8 cellular contexts compared by ENCODE assay signal in genomic region chr1:224542783-224543440, GRCh38.
A peak's percentile ranks its signal among the peaks of the same experiment; 100 is the strongest.
DNase-seq lines count a peak whose midpoint lies in the region; ATAC-seq and TF ChIP-seq lines count a peak whose summit lies in the region.

No MANE protein-coding gene starts in this region.

- no peaks in the 10 kb centered on the region for H4K20me1 ChIP-seq in HCT116 (ENCODE audit: insufficient read depth)

- no peaks in the 10 kb centered on the region; the same call in 1 of the 2 replicates for H3K9me2 ChIP-seq in HCT116 (ENCODE audit: insufficient read depth)

- H2AFZ ChIP-seq in HCT116 (ENCODE audit: low read depth, low read length, poor library complexity, severe bottlenecking), result peak overlapping the region; percentile 40

- no peaks in the 10 kb centered on the region for H3K27me3 ChIP-seq in HCT116 (ENCODE audit: insufficient read depth, low read length)
- H3K27me3 ChIP-seq in tibial nerve, result no peaks in the 10 kb centered on the region

- peak overlapping the region; percentile 49 for H3K4me2 ChIP-seq in HCT116 (ENCODE audit: low read length)

- no peak for TF ChIP-seq RAD21 in HCT116 (IDR thresholded peaks at IDR 0.05; ENCODE audit: low read depth)

- H3K36me3 ChIP-seq in HCT116 (ENCODE audit: control insufficient read depth in 1 of 2, insufficient read depth in 2 of 2, low read length in 2 of 2) (no peaks in the 10 kb centered on the region), tibial nerve (no peaks in the 10 kb centered on the region)

- 62 to 65% methylated on average over 7 of the region's 7 CpGs for WGBS in tibial nerve, 2 donors

- H3K9me3 ChIP-seq in HCT116 (ENCODE audit: control insufficient read depth in 1 of 2, insufficient read depth in 1 of 2, low read depth in 1 of 2, low read length in 2 of 2) (no peaks in the 10 kb centered on the region), tibial nerve (no peaks in the 10 kb centered on the region)

- in situ Hi-C loops in SK-MEL-5 (cut with HindIII; ENCODE audit: low pct_unique_long_range_greater_than_20kb, low sequenced_read_pairs), result no loop called here

- POLR2A ChIA-PET in HCT116 (lab: Charles Lee), result interaction anchor here (1.1 to 1.9 kb wide), 3 partner anchors 11 to 22 kb away, joined by 3 to 6 read pairs (median 3); no protein-coding TSS in a partner anchor

- intact Hi-C loops in HCT116 (cut with micrococcal nuclease), result no loop called here

- RAD21 ChIA-PET in HCT116 (lab: Charles Lee; ENCODE audit: low non-redundant PET in 1 of 2, low total read pairs in 2 of 2, uncharacterized antibody in 2 of 2, unreplicated experiment in 2 of 2), result interaction anchor here in 1 of 2 experiments (0.6 kb wide), 1 partner anchor 102 kb away, joined by 3 read pairs; no protein-coding TSS in a partner anchor

- DNase-seq in HCT116 (ENCODE audit: low read depth, low spot score) (peak; percentile 84), SK-MEL-5 (ENCODE audit: low read depth, low spot score) (peak; percentile 82), epithelial cell of prostate (ENCODE audit: low read depth, low spot score) (peak; percentile 76), DMS114 treated with DMSO at 0.1 percent for 48 hours (lab: John Stamatoyannopoulos, UW; ENCODE audit: unreplicated experiment) (no peak), HuH-7 (ENCODE audit: low spot score) (no peak), tibial nerve (ENCODE audit: low spot score in 2 of 2) (no peak), UCSD-AML1 (lab: John Stamatoyannopoulos, UW; ENCODE audit: unreplicated experiment) (no peak)
- DNase-seq in stimulated activated CD4-positive, alpha-beta T cell treated with anti-CD3 and anti-CD28 coated beads, TNF-alpha, amount 100 ng/mL, for 24 hours (ENCODE audit: low read depth in 3 of 3), result peak; percentile 4 to 5 (median 5)

- TSS peak; percentile 81 for BruUV-seq in HCT116 (replicated peaks; lab: Mats Ljungman, UMichigan)

- H3K79me2 ChIP-seq in HCT116 (ENCODE audit: insufficient read depth, low read length), result no peaks in the 10 kb centered on the region

- TF ChIP-seq CTCF in HCT116 (IDR thresholded peaks at IDR 0.05 in 2 of 3, conservative IDR thresholded peaks at IDR 0.05 in 1 of 3; ENCODE audit: borderline replicate concordance in 1 of 3, insufficient read depth in 1 of 3, low read depth in 2 of 3, low read length in 2 of 3), result no peak
- TF ChIP-seq CTCF in tibial nerve (IDR thresholded peaks at IDR 0.05), result no peak

- CTCF ChIA-PET in HCT116 (lab: Charles Lee), result interaction anchor here (0.8 to 1.2 kb wide), 2 partner anchors 29 to 380 kb away, joined by 3 to 5 read pairs; no protein-coding TSS in a partner anchor

- TF ChIP-seq EP300 in tibial nerve (IDR thresholded peaks at IDR 0.05), result no peak

- H3K4me3 ChIP-seq in HCT116 (replicated peaks in 1 of 2; ENCODE audit: low read depth in 1 of 2, low read length in 2 of 2) (peak overlapping the region in 1 of 2 experiments; percentile 4; a peak in 1 of 4 replicates), tibial nerve (no peak overlapping the region)

- H3K4me1 ChIP-seq in HCT116 (ENCODE audit: control insufficient read depth in 1 of 2, insufficient read depth in 2 of 2, low read length in 2 of 2), result peaks cover 16 to 28% of the 10 kb centered on the region in 2 experiments
- peaks cover 0 to 51% (median 20%) of the 10 kb centered on the region in 4 donors for H3K4me1 ChIP-seq in tibial nerve

- peak; percentile 93 for ATAC-seq in HCT116

- H3K9ac ChIP-seq in HCT116 (ENCODE audit: low read length), result no peak overlapping the region

- peak overlapping the region; percentile 57 for H3K27ac ChIP-seq in HCT116 (ENCODE audit: low read depth, low read length)
- H3K27ac ChIP-seq in epithelial cell of prostate, result peak overlapping the region; percentile 91
- peak overlapping the region in 1 of 4 donors; percentile 70 for H3K27ac ChIP-seq in tibial nerve

- peak; percentile 25 for TF ChIP-seq POLR2A in HCT116 (IDR thresholded peaks at IDR 0.05; ENCODE audit: borderline replicate concordance, extremely low read depth, insufficient read depth, insufficient read length)
- TF ChIP-seq POLR2A in tibial nerve (IDR thresholded peaks at IDR 0.05), result no peak

TF ChIP-seq in HCT116, 20 proteins besides CTCF, POLR2A, EP300 and RAD21:
- TF ChIP-seq FOSL1 (IDR thresholded peaks at IDR 0.05; ENCODE audit: low read depth) (peak; percentile 98), EZH2 (IDR thresholded peaks at IDR 0.05) (no peak), SP1 (IDR thresholded peaks at IDR 0.05; ENCODE audit: low read depth) (peak; percentile 98), REST (IDR thresholded peaks at IDR 0.05; ENCODE audit: low read depth) (no peak), SRF (IDR thresholded peaks at IDR 0.05; ENCODE audit: low read depth) (peak; percentile 30; the same call in 1 of the 2 replicates), ZFX (IDR thresholded peaks at IDR 0.05) (no peak), CBX3 (IDR thresholded peaks at IDR 0.05; ENCODE audit: low read depth) (peak; percentile 82; the same call in 1 of the 2 replicates), TCF7L2 (IDR thresholded peaks at IDR 0.05; ENCODE audit: borderline replicate concordance, extremely low read depth, insufficient read depth, insufficient read length) (peak; percentile 91), YY1 (IDR thresholded peaks at IDR 0.05; ENCODE audit: extremely low read depth, insufficient replicate concordance, low read depth, low read length) (peak; percentile 53), POLR2AphosphoS5 (IDR thresholded peaks at IDR 0.05; ENCODE audit: low read depth, low read length) (peak; percentile 62), EGR1 (IDR thresholded peaks at IDR 0.05; ENCODE audit: low read depth) (no peak), CEBPB (IDR thresholded peaks at IDR 0.05; ENCODE audit: low read depth) (peak; percentile 73), SIN3A (IDR thresholded peaks at IDR 0.05; ENCODE audit: low read depth) (no peak), ELF1 (IDR thresholded peaks at IDR 0.05; ENCODE audit: borderline replicate concordance, low read depth) (no peak; the same call in 1 of the 2 replicates), JUND (IDR thresholded peaks at IDR 0.05) (peak; percentile 96), ZNF274 (IDR thresholded peaks at IDR 0.05; ENCODE audit: low read depth, low read length) (no peak), EZH2phosphoT487 (IDR thresholded peaks at IDR 0.05; ENCODE audit: borderline replicate concordance) (no peak)
- TF ChIP-seq, protein P1, sequence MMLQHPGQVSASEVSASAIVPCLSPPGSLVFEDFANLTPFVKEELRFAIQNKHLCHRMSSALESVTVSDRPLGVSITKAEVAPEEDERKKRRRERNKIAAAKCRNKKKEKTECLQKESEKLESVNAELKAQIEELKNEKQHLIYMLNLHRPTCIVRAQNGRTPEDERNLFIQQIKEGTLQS (IDR thresholded peaks at IDR 0.05), result no peak; the same call in 1 of the 2 replicates
- TF ChIP-seq, protein P2, sequence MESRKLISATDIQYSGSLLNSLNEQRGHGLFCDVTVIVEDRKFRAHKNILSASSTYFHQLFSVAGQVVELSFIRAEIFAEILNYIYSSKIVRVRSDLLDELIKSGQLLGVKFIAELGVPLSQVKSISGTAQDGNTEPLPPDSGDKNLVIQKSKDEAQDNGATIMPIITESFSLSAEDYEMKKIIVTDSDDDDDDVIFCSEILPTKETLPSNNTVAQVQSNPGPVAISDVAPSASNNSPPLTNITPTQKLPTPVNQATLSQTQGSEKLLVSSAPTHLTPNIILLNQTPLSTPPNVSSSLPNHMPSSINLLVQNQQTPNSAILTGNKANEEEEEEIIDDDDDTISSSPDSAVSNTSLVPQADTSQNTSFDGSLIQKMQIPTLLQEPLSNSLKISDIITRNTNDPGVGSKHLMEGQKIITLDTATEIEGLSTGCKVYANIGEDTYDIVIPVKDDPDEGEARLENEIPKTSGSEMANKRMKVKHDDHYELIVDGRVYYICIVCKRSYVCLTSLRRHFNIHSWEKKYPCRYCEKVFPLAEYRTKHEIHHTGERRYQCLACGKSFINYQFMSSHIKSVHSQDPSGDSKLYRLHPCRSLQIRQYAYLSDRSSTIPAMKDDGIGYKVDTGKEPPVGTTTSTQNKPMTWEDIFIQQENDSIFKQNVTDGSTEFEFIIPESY (IDR thresholded peaks at IDR 0.05; ENCODE audit: extremely low read depth, insufficient replicate concordance, low read length), result no peak
- TF ChIP-seq, protein P3, sequence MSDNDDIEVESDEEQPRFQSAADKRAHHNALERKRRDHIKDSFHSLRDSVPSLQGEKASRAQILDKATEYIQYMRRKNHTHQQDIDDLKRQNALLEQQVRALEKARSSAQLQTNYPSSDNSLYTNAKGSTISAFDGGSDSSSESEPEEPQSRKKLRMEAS (IDR thresholded peaks at IDR 0.05), result peak; percentile 44; the same call in 1 of the 2 replicates

Comparison
In these comparisons a context has a peak if more than half of its experiments do, and no peak if none do; other contexts are left out.
1. DNase-seq: peak in HCT116 (single experiment), SK-MEL-5 (single experiment), epithelial cell of prostate (single experiment) and stimulated activated CD4-positive, alpha-beta T cell treated with anti-CD3 and anti-CD28 coated beads, TNF-alpha, amount 100 ng/mL, for 24 hours (3 of 3); none in DMS114 treated with DMSO at 0.1 percent for 48 hours (single experiment), HuH-7 (single experiment), tibial nerve (0 of 2) and UCSD-AML1 (single experiment).